In the genomic region with DNA sequence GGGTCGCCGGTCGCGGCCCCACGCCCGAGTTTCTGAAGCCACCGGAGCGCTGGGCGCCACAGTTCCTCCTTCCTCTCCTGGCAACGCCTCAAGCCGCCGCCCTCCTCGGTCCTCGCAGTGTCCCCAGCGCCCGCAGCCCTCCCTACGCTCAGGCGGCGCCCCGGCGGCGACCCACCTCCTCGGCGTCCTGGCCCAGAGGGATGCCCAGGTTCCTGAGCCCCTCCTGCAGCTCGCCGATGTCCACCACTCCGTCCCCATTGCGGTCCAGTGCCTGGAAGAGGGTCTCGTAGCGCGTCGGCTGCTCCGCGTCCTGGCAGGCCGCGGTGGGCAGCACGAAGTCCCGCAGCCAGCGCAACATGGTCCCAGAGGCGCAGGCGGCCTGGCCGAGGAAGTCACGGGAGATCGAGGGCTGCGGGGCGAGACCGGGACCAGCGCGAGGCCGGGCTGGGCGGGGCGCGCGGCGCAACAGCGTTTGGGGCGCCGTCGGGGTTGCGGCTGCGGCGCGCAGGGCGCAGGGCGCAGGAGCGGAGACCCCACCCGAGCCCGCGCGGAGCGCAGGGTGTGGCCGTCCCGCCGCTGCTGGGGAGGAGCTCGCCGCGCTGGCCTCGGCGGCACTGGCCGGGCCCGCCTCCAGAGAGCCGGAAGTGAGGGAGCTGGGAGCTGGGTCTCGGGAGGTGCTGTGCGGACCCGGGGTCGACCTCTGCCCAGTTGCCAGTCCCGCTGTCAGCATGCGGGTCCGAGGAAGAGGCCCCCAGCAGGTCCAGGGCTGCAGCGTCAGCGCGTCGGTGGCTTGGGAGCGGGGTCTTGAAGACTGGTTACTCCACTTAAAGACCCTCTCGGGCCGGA, we compare ENCODE assay signal across 8 cellular contexts. TPM values are rescaled to one million over a fixed set of nuclear protein-coding genes. Genes with fewer than 3 reads are reported as not detected.
DNase-seq lines count a peak whose midpoint lies in the region; TF ChIP-seq lines count a peak whose summit lies in the region.

A gene (minus strand): TSS at position 563 of the 846 bp plus-strand sequence. CDS start 205 bp downstream, at position 358.

- POLR2A ChIA-PET in HEK293 (lab: Yijun Ruan, JAX) = interaction anchor here (1.0 to 1.8 kb wide), 8 partner anchors 8 to 842 kb away, joined by 3 to 13 read pairs (median 5); a partner anchor contains a TSS

- H3K79me2 ChIP-seq in hepatocyte = peaks cover 50% of the 10 kb centered on the region

- H2AFZ ChIP-seq in hepatocyte = peak within 1 kb of the TSS; percentile 100

- peak within 1 kb of the TSS; percentile 78 for H3K4me2 ChIP-seq in hepatocyte

- TF ChIP-seq CTCF in HEK293 (tag by site-specific recombination; IDR thresholded peaks at IDR 0.05) = peak; percentile 56; the same call in 1 of the 2 replicates
- TF ChIP-seq CTCF in hepatocyte (IDR thresholded peaks at IDR 0.05; ENCODE audit: poor library complexity) = no peak
- no peak for TF ChIP-seq CTCF in retinal pigment epithelial cell (conservative IDR thresholded peaks at IDR 0.05; ENCODE audit: low read depth, low read length)

- no peaks in the 10 kb centered on the region for H3K27me3 ChIP-seq in hepatocyte

- H4K20me1 ChIP-seq in hepatocyte (ENCODE audit: insufficient read depth, poor library complexity, severe bottlenecking) = no peaks in the 10 kb centered on the region

- WGBS in hepatocyte (ENCODE audit: low lambda C conversion rate, missing lambda C conversion rate) = under 1% methylated on average over 68 of the region's 96 CpGs

- H3K4me1 ChIP-seq in HEK293 (ENCODE audit: control insufficient read depth, insufficient read depth, low read length) (no peaks in the 10 kb centered on the region), hepatocyte (ENCODE audit: insufficient read depth) (no peaks in the 10 kb centered on the region)

- peaks cover 0 to 23% of the 10 kb centered on the region in 2 experiments; a peak in 1 of 3 replicates for H3K36me3 ChIP-seq in HEK293 (ENCODE audit: control insufficient read depth in 2 of 2, insufficient read depth in 1 of 2, low read length in 2 of 2)
- no peaks in the 10 kb centered on the region for H3K36me3 ChIP-seq in hepatocyte (replicated peaks; ENCODE audit: insufficient read depth, low read depth)

- H3K4me3 ChIP-seq in HEK293 (ENCODE audit: low read depth, low read length) (peak within 1 kb of the TSS; percentile 87), hepatocyte (peak within 1 kb of the TSS; percentile 88), retinal pigment epithelial cell (ENCODE audit: low read length) (peak within 1 kb of the TSS; percentile 81)

- CTCF ChIA-PET in HEK293 (lab: Yijun Ruan, JAX) = interaction anchor here (0.6 to 1.3 kb wide), 4 partner anchors 12 to 418 kb away, joined by 3 to 5 read pairs (median 4); no protein-coding TSS in a partner anchor

- peak; percentile 56 for DNase-seq in GM04504 (ENCODE audit: low read depth)
- peak; percentile 77 for DNase-seq in NCI-H1092 treated with DMSO at 0.1 percent for 48 hours (lab: John Stamatoyannopoulos, UW)
- DNase-seq in T-helper 9 cell = peak; percentile 58
- peak; percentile 93 for DNase-seq in astrocyte of the hippocampus (ENCODE audit: low read depth, low spot score)
- peak; percentile 93 for DNase-seq in hepatocyte (ENCODE audit: low spot score)
- peak; percentile 18 for DNase-seq in retinal pigment epithelial cell (ENCODE audit: low read depth)
- DNase-seq in middle frontal gyrus (ENCODE audit: extremely low spot score, low spot score) = no peak

- H3K27ac ChIP-seq in HEK293 (ENCODE audit: extremely low read depth, low read depth, low read length) = peak within 1 kb of the TSS; percentile 11; the same call in 1 of the 2 replicates
- H3K27ac ChIP-seq in hepatocyte = peak within 1 kb of the TSS; percentile 100

- H3K9me2 ChIP-seq in hepatocyte (replicated peaks; ENCODE audit: insufficient read depth) = no peaks in the 10 kb centered on the region

- H3K9me3 ChIP-seq in HEK293 (ENCODE audit: control insufficient read depth, insufficient read depth, low read depth, low read length) (no peaks in the 10 kb centered on the region), hepatocyte (ENCODE audit: low read depth) (peaks cover 4% of the 10 kb centered on the region)

TF ChIP-seq in HEK293, 187 proteins besides CTCF, POLR2A, EP300 and RAD21 (continues in another document):
- TF ChIP-seq KLF7 (tag by site-specific recombination; IDR thresholded peaks at IDR 0.05; ENCODE audit: borderline replicate concordance) = peak; percentile 89; the same call in 1 of the 2 replicates
- 0 out of 2 replicates have a peak, but pooled peaks have one; percentile 71 for TF ChIP-seq HOXC10 (CRISPR knock-in tag; IDR thresholded peaks at IDR 0.05)
- 0 out of 2 replicates have a peak, but pooled peaks have one; percentile 7 for TF ChIP-seq ZFHX2 (tag by site-specific recombination; conservative IDR thresholded peaks at IDR 0.05)
- TF ChIP-seq KLF9 (tag by site-specific recombination; IDR thresholded peaks at IDR 0.05; ENCODE audit: low read depth) = peak; percentile 21
- peak; percentile 39; the same call in 1 of the 2 replicates for TF ChIP-seq ZNF76 (tag by site-specific recombination; IDR thresholded peaks at IDR 0.05; ENCODE audit: borderline replicate concordance, low read depth)
- TF ChIP-seq, protein P1, sequence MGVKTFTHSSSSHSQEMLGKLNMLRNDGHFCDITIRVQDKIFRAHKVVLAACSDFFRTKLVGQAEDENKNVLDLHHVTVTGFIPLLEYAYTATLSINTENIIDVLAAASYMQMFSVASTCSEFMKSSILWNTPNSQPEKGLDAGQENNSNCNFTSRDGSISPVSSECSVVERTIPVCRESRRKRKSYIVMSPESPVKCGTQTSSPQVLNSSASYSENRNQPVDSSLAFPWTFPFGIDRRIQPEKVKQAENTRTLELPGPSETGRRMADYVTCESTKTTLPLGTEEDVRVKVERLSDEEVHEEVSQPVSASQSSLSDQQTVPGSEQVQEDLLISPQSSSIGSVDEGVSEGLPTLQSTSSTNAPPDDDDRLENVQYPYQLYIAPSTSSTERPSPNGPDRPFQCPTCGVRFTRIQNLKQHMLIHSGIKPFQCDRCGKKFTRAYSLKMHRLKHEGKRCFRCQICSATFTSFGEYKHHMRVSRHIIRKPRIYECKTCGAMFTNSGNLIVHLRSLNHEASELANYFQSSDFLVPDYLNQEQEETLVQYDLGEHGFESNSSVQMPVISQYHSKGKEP (tag by site-specific recombination; IDR thresholded peaks at IDR 0.05) = no peak
- peak; percentile 48; the same call in 1 of the 2 replicates for TF ChIP-seq ZNF140 (tag by site-specific recombination; IDR thresholded peaks at IDR 0.05)
- TF ChIP-seq ZNF830 (tag by site-specific recombination; IDR thresholded peaks at IDR 0.05; ENCODE audit: low read depth) = no peak
- TF ChIP-seq ZNF335 (tag by site-specific recombination; conservative IDR thresholded peaks at IDR 0.05) = peak; percentile 17
- TF ChIP-seq KLF1 (tag by site-specific recombination; IDR thresholded peaks at IDR 0.05) = peak; percentile 75
- TF ChIP-seq SP3 (tag by site-specific recombination; IDR thresholded peaks at IDR 0.05) = peak; percentile 61
- TF ChIP-seq, protein P2, sequence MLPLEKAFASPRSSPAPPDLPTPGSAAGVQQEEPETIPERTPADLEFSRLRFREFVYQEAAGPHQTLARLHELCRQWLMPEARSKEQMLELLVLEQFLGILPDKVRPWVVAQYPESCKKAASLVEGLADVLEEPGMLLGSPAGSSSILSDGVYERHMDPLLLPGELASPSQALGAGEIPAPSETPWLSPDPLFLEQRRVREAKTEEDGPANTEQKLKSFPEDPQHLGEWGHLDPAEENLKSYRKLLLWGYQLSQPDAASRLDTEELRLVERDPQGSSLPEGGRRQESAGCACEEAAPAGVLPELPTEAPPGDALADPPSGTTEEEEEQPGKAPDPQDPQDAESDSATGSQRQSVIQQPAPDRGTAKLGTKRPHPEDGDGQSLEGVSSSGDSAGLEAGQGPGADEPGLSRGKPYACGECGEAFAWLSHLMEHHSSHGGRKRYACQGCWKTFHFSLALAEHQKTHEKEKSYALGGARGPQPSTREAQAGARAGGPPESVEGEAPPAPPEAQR (tag by site-specific recombination; IDR thresholded peaks at IDR 0.05) = no peak
- TF ChIP-seq SP2 (tag by site-specific recombination; IDR thresholded peaks at IDR 0.05) = peak; percentile 84
- 0 out of 2 replicates have a peak, but pooled peaks have one; percentile 60 for TF ChIP-seq GLI4 (tag by site-specific recombination; IDR thresholded peaks at IDR 0.05)
- TF ChIP-seq ZNF133 (tag by site-specific recombination; IDR thresholded peaks at IDR 0.05) = no peak
- 0 out of 2 replicates have a peak, but pooled peaks have one; percentile 40 for TF ChIP-seq ZBTB7A (tag by site-specific recombination; IDR thresholded peaks at IDR 0.05; ENCODE audit: low read depth)
- peak; percentile 89 for TF ChIP-seq ZBTB8A (tag by site-specific recombination; IDR thresholded peaks at IDR 0.05)
- TF ChIP-seq KLF16 (tag by site-specific recombination; IDR thresholded peaks at IDR 0.05) = peak; percentile 71; the same call in 1 of the 2 replicates
- no peak for TF ChIP-seq ZSCAN23 (tag by site-specific recombination; IDR thresholded peaks at IDR 0.05)
- TF ChIP-seq, protein P3, sequence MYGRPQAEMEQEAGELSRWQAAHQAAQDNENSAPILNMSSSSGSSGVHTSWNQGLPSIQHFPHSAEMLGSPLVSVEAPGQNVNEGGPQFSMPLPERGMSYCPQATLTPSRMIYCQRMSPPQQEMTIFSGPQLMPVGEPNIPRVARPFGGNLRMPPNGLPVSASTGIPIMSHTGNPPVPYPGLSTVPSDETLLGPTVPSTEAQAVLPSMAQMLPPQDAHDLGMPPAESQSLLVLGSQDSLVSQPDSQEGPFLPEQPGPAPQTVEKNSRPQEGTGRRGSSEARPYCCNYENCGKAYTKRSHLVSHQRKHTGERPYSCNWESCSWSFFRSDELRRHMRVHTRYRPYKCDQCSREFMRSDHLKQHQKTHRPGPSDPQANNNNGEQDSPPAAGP (tag by site-specific recombination; IDR thresholded peaks at IDR 0.05) = 0 out of 2 replicates have a peak, but pooled peaks have one; percentile 43
- peak; percentile 91 for TF ChIP-seq ZNF777 (tag by site-specific recombination; IDR thresholded peaks at IDR 0.05; ENCODE audit: borderline replicate concordance)
- TF ChIP-seq ZNF501 (tag by site-specific recombination; IDR thresholded peaks at IDR 0.05) = peak; percentile 61
- TF ChIP-seq ZXDB (tag by site-specific recombination; IDR thresholded peaks at IDR 0.05) = peak; percentile 18
- TF ChIP-seq ZNF792 (tag by site-specific recombination; IDR thresholded peaks at IDR 0.05) = peak; percentile 67; the same call in 1 of the 2 replicates
- no peak for TF ChIP-seq ZNF791 (tag by site-specific recombination; IDR thresholded peaks at IDR 0.05)
- TF ChIP-seq KLF8 (tag by site-specific recombination; IDR thresholded peaks at IDR 0.05) = peak; percentile 77; the same call in 1 of the 2 replicates

RNA-seq across cellular contexts. Expression of the gene that starts here (rescaled TPM):
- total RNA-seq in hepatocyte = 54.5 and 69.2 TPM in 2 replicates
- polyA plus RNA-seq in hepatocyte = 27.4 and 32.5 TPM in 2 replicates
